Comparison of ENCODE assay signal across 20 cellular contexts in genomic region chr5:154176191-154176590, GRCh38. TPM values are rescaled to one million over a fixed set of nuclear protein-coding genes. Genes with fewer than 3 reads are reported as not detected.
A peak's percentile ranks its signal among the peaks of the same experiment; 100 is the strongest.
DNase-seq lines count a peak whose midpoint lies in the region; ATAC-seq, FAIRE-seq and TF ChIP-seq lines count a peak whose summit lies in the region.
"Had no signal": no experiment of that assay in that cellular context is flagged by ENCODE, and none has a peak within 500 bp of the region (broad histone marks: within the 10 kb centered on the region; RNA-seq: fewer than 3 reads in every experiment).

No MANE protein-coding gene starts in this region.

- H3K9me1 ChIP-seq in endothelial cell of umbilical vein (replicated peaks; ENCODE audit: control insufficient read depth, extremely low read depth, insufficient read depth, low read length), result no peaks in the 10 kb centered on the region

- CTCF ChIA-PET in PC-3 (lab: Charles Lee), result no interaction called here
- CTCF ChIA-PET in endothelial cell of umbilical vein (lab: Charles Lee), result interaction anchor here (0.5 to 2.4 kb wide), 12 partner anchors 10 to 229 kb away, joined by 3 to 20 read pairs (median 5); partner anchors contain the start of gene GALNT10

- intact Hi-C loops in left cardiac atrium (cut with DNase I), result loop anchor here in 1 of 2 donors (5.0 kb wide), 2 partner anchors 104 to 199 kb away; no protein-coding TSS in a partner anchor
- intact Hi-C loops in PC-3 (cut with micrococcal nuclease), result loop anchor here (5.0 kb wide), 1 partner anchor 49 kb away; no protein-coding TSS in a partner anchor
- intact Hi-C loops in endothelial cell of umbilical vein (cut with micrococcal nuclease), result loop anchor here (1.0 kb wide), 1 partner anchor 104 kb away; no protein-coding TSS in a partner anchor
- intact Hi-C loops in aorta (cut with DNase I), result no loop called here
- intact Hi-C loops in psoas muscle (cut with DNase I), result no loop called here

- no peaks in the 10 kb centered on the region for H3K27me3 ChIP-seq in right atrium auricular region
- H3K27me3 ChIP-seq in PC-3 (ENCODE audit: low read length), result no peaks in the 10 kb centered on the region
- H3K27me3 ChIP-seq in endothelial cell of umbilical vein (ENCODE audit: control insufficient read depth in 2 of 2, insufficient read depth in 2 of 2, low read length in 2 of 2), result peaks cover 10 to 19% of the 10 kb centered on the region in 2 experiments
- H3K27me3 ChIP-seq in aorta (ENCODE audit: control insufficient read depth in 1 of 2, insufficient read depth in 2 of 2, low read length in 1 of 2), result no peaks in the 10 kb centered on the region
- no peaks in the 10 kb centered on the region for H3K27me3 ChIP-seq in psoas muscle (ENCODE audit: insufficient read depth in 3 of 3, low read length in 2 of 3)
- H3K27me3 ChIP-seq: tibial nerve had no signal

- dilution Hi-C loops in endothelial cell of umbilical vein (cut with MboI; ENCODE audit: extremely low pct_ligation_motif_present, low sequenced_read_pairs), result no loop called here

- BruUV-seq in PC-3 (replicated peaks; lab: Mats Ljungman, UMichigan), result no TSS peak
- no TSS peak for BruUV-seq in endothelial cell of umbilical vein (replicated peaks; lab: Mats Ljungman, UMichigan)

- ATAC-seq in left cardiac atrium (peak; percentile 42 to 83), PC-3 (peak; percentile 42; the same call in 1 of the 2 replicates), aorta (ENCODE audit: low FRiP score) (peak; percentile 58), left lobe of liver (no peak), GM18870 (IDR thresholded peaks at IDR 0.05; ENCODE audit: unreplicated experiment) (no peak), psoas muscle (no peak)
- ATAC-seq: activated T-helper 17 cell treated with anti-CD3 and anti-CD28 coated beads, Interleukin-2, amount 50 U/mL, for 72 hours; Panc1; stimulated activated naive B cell treated with anti-CD40 and anti-IgM and Interleukin-4, amounts not matched to agents 10 μg/mL and 1 μg/mL and 100 μg/mL, for 72 hours had no signal

- no peak for TF ChIP-seq POLR2A in endothelial cell of umbilical vein (IDR thresholded peaks at IDR 0.05; ENCODE audit: low read depth, low read length)

- POLR2A ChIA-PET in PC-3 (lab: Charles Lee; ENCODE audit: unreplicated experiment), result no interaction called here
- POLR2A ChIA-PET in endothelial cell of umbilical vein (lab: Charles Lee), result interaction anchor here (0.9 kb wide), 2 partner anchors 14 to 306 kb away, joined by 3 to 6 read pairs; partner anchors contain the start of gene GALNT10

- H3K27ac ChIP-seq in right atrium auricular region, result no peak overlapping the region
- H3K27ac ChIP-seq in PC-3 (ENCODE audit: low read length), result no peak overlapping the region
- peak overlapping the region; percentile 39 for H3K27ac ChIP-seq in endothelial cell of umbilical vein (ENCODE audit: insufficient read depth, low read depth, low read length)
- H3K27ac ChIP-seq in aorta (ENCODE audit: low read depth in 1 of 2, low read length in 2 of 2), result no peak overlapping the region
- H3K27ac ChIP-seq in psoas muscle, result no peak overlapping the region
- H3K27ac ChIP-seq: neutrophil, SK-N-MC, tibial nerve had no signal

- no peak for TF ChIP-seq CTCF in right atrium auricular region (IDR thresholded peaks at IDR 0.05)
- TF ChIP-seq CTCF in PC-3 (conservative IDR thresholded peaks at IDR 0.05; ENCODE audit: low read depth, low read length), result no peak
- no peak for TF ChIP-seq CTCF in endothelial cell of umbilical vein (IDR thresholded peaks at IDR 0.05; ENCODE audit: extremely low read depth in 1 of 2, insufficient read depth in 1 of 2, low read depth in 1 of 2, low read length in 2 of 2)
- TF ChIP-seq CTCF in psoas muscle (IDR thresholded peaks at IDR 0.05), result no peak

- FAIRE-seq in endothelial cell of umbilical vein (lab: Jason Lieb, UNC), result peak; percentile 86
- FAIRE-seq: endometrium, H54 had no signal

- DNase-seq in left cardiac atrium, result peak; percentile 45
- no peak for DNase-seq in right atrium auricular region (ENCODE audit: low spot score)
- DNase-seq in PC-3, result peak; percentile 28
- DNase-seq in endothelial cell of umbilical vein (ENCODE audit: low read depth, low spot score), result peak; percentile 97
- no peak for DNase-seq in aorta
- DNase-seq in left lobe of liver (ENCODE audit: low spot score), result no peak
- DNase-seq in psoas muscle, result no peak
- DNase-seq: cerebellar nuclear complex; foreskin melanocyte; NCI-H748 treated with DMSO at 0.1 percent for 48 hours; stimulated activated naive B cell treated with anti-CD40 and anti-IgM and Interleukin-4, amounts not matched to agents 10 μg/mL and 1 μg/mL and 100 μg/mL, for 72 hours; T1000 had no signal

- H3K9me3 ChIP-seq in right atrium auricular region (no peaks in the 10 kb centered on the region), PC-3 (ENCODE audit: low read length) (no peaks in the 10 kb centered on the region), endothelial cell of umbilical vein (replicated peaks; ENCODE audit: control insufficient read depth, insufficient read depth, low read length) (no peaks in the 10 kb centered on the region), aorta (ENCODE audit: control insufficient read depth, low read length) (no peaks in the 10 kb centered on the region), psoas muscle (no peaks in the 10 kb centered on the region)
- H3K9me3 ChIP-seq: neutrophil, tibial nerve had no signal

- H3K9ac ChIP-seq in PC-3 (ENCODE audit: low read length), result no peak overlapping the region
- no peak overlapping the region for H3K9ac ChIP-seq in endothelial cell of umbilical vein (replicated peaks; ENCODE audit: extremely low read depth, insufficient read depth, low read length)

- no peaks in the 10 kb centered on the region for H4K20me1 ChIP-seq in PC-3 (ENCODE audit: low read length)
- H4K20me1 ChIP-seq in endothelial cell of umbilical vein (replicated peaks; ENCODE audit: control insufficient read depth, extremely low read depth, insufficient read depth, low read length), result no peaks in the 10 kb centered on the region

- 3 to 5% methylated on average over 2 of the region's 2 CpGs for WGBS in aorta, 2 donors
- WGBS in psoas muscle, 3 donors, result 35 to 55% (median 40%) methylated on average over 2 of the region's 2 CpGs

- H3K4me3 ChIP-seq in right atrium auricular region, result no peak overlapping the region
- no peak overlapping the region for H3K4me3 ChIP-seq in PC-3 (ENCODE audit: low read length)
- H3K4me3 ChIP-seq in endothelial cell of umbilical vein (replicated peaks in 1 of 3; ENCODE audit: insufficient read depth in 1 of 3, low read depth in 1 of 3, low read length in 3 of 3), result no peak overlapping the region
- no peak overlapping the region for H3K4me3 ChIP-seq in aorta (ENCODE audit: low read length in 2 of 2)
- H3K4me3 ChIP-seq in psoas muscle, result no peak overlapping the region
- H3K4me3 ChIP-seq: SK-N-MC, tibial nerve had no signal

- H3K79me2 ChIP-seq in PC-3 (ENCODE audit: low read length) (no peaks in the 10 kb centered on the region), endothelial cell of umbilical vein (ENCODE audit: control insufficient read depth, insufficient read depth, low read length) (no peaks in the 10 kb centered on the region)

- H3K4me2 ChIP-seq in PC-3 (ENCODE audit: low read length), result no peak overlapping the region
- peak overlapping the region; percentile 44 for H3K4me2 ChIP-seq in endothelial cell of umbilical vein (ENCODE audit: insufficient read depth, low read length)

- H3K4me1 ChIP-seq in right atrium auricular region (peaks cover 0 to 3% of the 10 kb centered on the region in 2 donors), PC-3 (ENCODE audit: insufficient read depth, low read length) (peaks cover 22% of the 10 kb centered on the region), endothelial cell of umbilical vein (ENCODE audit: control insufficient read depth, extremely low read depth, insufficient read depth, low read length) (peaks cover 9% of the 10 kb centered on the region), aorta (ENCODE audit: control insufficient read depth in 1 of 2, insufficient read depth in 2 of 2, low read length in 2 of 2) (no peaks in the 10 kb centered on the region), psoas muscle (no peaks in the 10 kb centered on the region)

- no peak overlapping the region for H2AFZ ChIP-seq in PC-3 (ENCODE audit: low read length)
- H2AFZ ChIP-seq in endothelial cell of umbilical vein (ENCODE audit: low read depth, low read length), result no peak overlapping the region

- no peaks in the 10 kb centered on the region for H3K9me2 ChIP-seq in PC-3 (replicated peaks; ENCODE audit: low read length)

- H3K36me3 ChIP-seq in right atrium auricular region (no peaks in the 10 kb centered on the region), PC-3 (ENCODE audit: low read depth, low read length) (no peaks in the 10 kb centered on the region), endothelial cell of umbilical vein (ENCODE audit: control insufficient read depth in 2 of 2, extremely low read depth in 1 of 2, insufficient read depth in 2 of 2, low read length in 2 of 2) (no peaks in the 10 kb centered on the region), aorta (ENCODE audit: control insufficient read depth in 1 of 2, insufficient read depth in 2 of 2, low read length in 1 of 2) (no peaks in the 10 kb centered on the region), psoas muscle (ENCODE audit: insufficient read depth in 1 of 2, low read depth in 1 of 2) (no peaks in the 10 kb centered on the region)
- H3K36me3 ChIP-seq: neutrophil, tibial nerve had no signal

- no peaks in the 10 kb centered on the region for H3F3A ChIP-seq in PC-3 (ENCODE audit: low read length, unreplicated experiment)

TF ChIP-seq in endothelial cell of umbilical vein, 7 proteins besides CTCF, POLR2A, EP300 and RAD21 (continues in another document):
- no peak for TF ChIP-seq JUN (IDR thresholded peaks at IDR 0.05; ENCODE audit: borderline replicate concordance, insufficient read depth, insufficient read length, low read depth)
- TF ChIP-seq FOS (IDR thresholded peaks at IDR 0.05; ENCODE audit: borderline replicate concordance, insufficient read depth, low read length), result no peak
- no peak for TF ChIP-seq EZH2 (IDR thresholded peaks at IDR 0.05; ENCODE audit: borderline replicate concordance, low read depth, low read length, severe bottlenecking)

RNA-seq across cellular contexts. Expression of gene GALNT10, which starts 14.3 kb away (rescaled TPM):
- 10 to 100 TPM; 19.0 to 19.1 TPM for total RNA-seq in left cardiac atrium
- 10 to 100 TPM; 13.2 to 18.4 TPM for total RNA-seq in right atrium auricular region
- 44.9 and 46.2 TPM in 2 replicates for total RNA-seq in PC-3 (2014; rRNA removed)
- 77.6 and 85.1 TPM in 2 replicates for total RNA-seq in endothelial cell of umbilical vein
- 58.1 and 70.2 TPM in 2 replicates for polyA plus RNA-seq in endothelial cell of umbilical vein
- 81.0 and 102 TPM in 2 replicates for polyA plus RNA-seq in endothelial cell of umbilical vein (2011; cell fraction: cytosol; rRNA removed)
- polyA plus RNA-seq in endothelial cell of umbilical vein (2011; cell fraction: nucleus; rRNA removed), result 146 and 157 TPM in 2 replicates
- polyA plus RNA-seq in endothelial cell of umbilical vein (2012), result 82.4 and 124 TPM in 2 replicates
- polyA minus RNA-seq in endothelial cell of umbilical vein, result 230 and 266 TPM in 2 replicates
- polyA minus RNA-seq in endothelial cell of umbilical vein (2011; cell fraction: cytosol; rRNA and poly(A)+ RNA removed), result 9.2 TPM
- 166 and 209 TPM in 2 replicates for polyA minus RNA-seq in endothelial cell of umbilical vein (2011; cell fraction: nucleus; rRNA and poly(A)+ RNA removed)
- total RNA-seq in aorta, result 10 to 100 TPM; 42.9 to 44.2 TPM
- 10 to 100 TPM in 1 of 2 donors, 1 to 10 TPM in 1; 9.1 to 10.4 TPM for polyA plus RNA-seq in aorta
- total RNA-seq in left lobe of liver, result 7.8 TPM
- total RNA-seq in psoas muscle, result 1 to 10 TPM; 5.2 to 9.9 (median 7.8) TPM
- polyA plus RNA-seq in psoas muscle, result 1 to 10 TPM; 4.2 to 8.3 (median 6.8) TPM

Comparison
In these comparisons a context has a peak if more than half of its experiments do, and no peak if none do; other contexts are left out.
1. DNase-seq: peak in left cardiac atrium (single experiment), PC-3 (single experiment) and endothelial cell of umbilical vein (single experiment); none in right atrium auricular region (single experiment), aorta (0 of 2), left lobe of liver (single experiment) and psoas muscle (0 of 2).
2. ATAC-seq: peak in left cardiac atrium (2 of 2), PC-3 (single experiment) and aorta (single experiment); none in left lobe of liver (single experiment), GM18870 (single experiment) and psoas muscle (0 of 4).
3. intact Hi-C loops: an anchor here in PC-3 (5.0 kb wide) and endothelial cell of umbilical vein (1.0 kb wide); none called in aorta and psoas muscle.